ENCODE assay signal across 17 cellular contexts in the genomic region with DNA sequence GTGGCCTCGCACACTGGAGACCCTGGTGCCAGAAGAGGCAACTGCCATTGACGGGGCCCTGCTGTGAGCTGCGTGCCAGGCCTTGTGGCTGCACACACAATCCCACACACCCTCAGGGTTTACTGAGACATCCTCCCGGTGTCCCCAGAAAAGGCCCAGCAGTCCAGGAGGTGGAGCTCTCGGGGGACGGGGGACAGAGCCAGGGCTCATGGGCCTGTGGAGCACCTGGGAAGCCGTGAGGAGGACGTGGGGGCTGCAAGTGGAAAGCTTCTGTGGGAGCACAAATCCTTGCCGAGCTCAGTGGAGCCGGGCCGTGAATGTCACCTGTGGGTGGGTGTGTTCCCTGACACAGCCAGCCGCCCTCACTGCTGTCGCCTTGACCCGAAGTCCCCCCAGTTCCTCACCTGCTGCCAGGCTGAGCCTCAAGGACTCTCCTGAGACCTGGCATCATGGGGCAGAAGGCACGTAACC.
"Had no signal": no experiment of that assay in that cellular context is flagged by ENCODE, and none has a peak within 500 bp of the region (broad histone marks: within the 10 kb centered on the region; RNA-seq: fewer than 3 reads in every experiment).

No MANE protein-coding gene starts in this region.

- H3K36me3 ChIP-seq: right atrium auricular region, thoracic aorta had no signal

- H3K27me3 ChIP-seq: foreskin keratinocyte, right atrium auricular region had no signal

- H3K4me3 ChIP-seq: dorsolateral prefrontal cortex, right atrium auricular region, skin epidermis, thoracic aorta had no signal

- H3K9me3 ChIP-seq: right atrium auricular region, thoracic aorta had no signal

- H3K27ac ChIP-seq: dorsolateral prefrontal cortex, epithelial cell of prostate, foreskin keratinocyte, right atrium auricular region, skin epidermis, thoracic aorta had no signal

- DNase-seq: activated CD4-positive, alpha-beta memory T cell treated with anti-CD3 and anti-CD28 coated beads for 36 hours; activated CD4-positive, alpha-beta T cell treated with anti-CD3 and anti-CD28 coated beads for 4 hours; activated T-cell treated with anti-CD3 and anti-CD28 coated beads, Interleukin-2, amount 50 U/mL, for 72 hours; foreskin keratinocyte; mammary epithelial cell; nephron progenitor cell; nucleus accumbens; stimulated activated CD4-positive, alpha-beta T cell treated with anti-CD3 and anti-CD28 coated beads, Interleukin-15, amount 100 ng/mL, for 24 hours; stimulated activated CD4-positive, alpha-beta T cell treated with anti-CD3 and anti-CD28 coated beads, Interleukin-2, amount 100 ng/mL, for 48 hours; stimulated activated naive CD8-positive, alpha-beta T cell treated with anti-CD3 and anti-CD28 coated beads, Interleukin-15, amount 100 ng/mL, for 72 hours; T-helper 2 cell had no signal

- ATAC-seq: activated T-cell treated with anti-CD3 and anti-CD28 coated beads, Interleukin-2, amount 50 U/mL, for 72 hours; foreskin keratinocyte; left lobe of liver; stimulated activated naive CD8-positive, alpha-beta T cell treated with anti-CD3 and anti-CD28 coated beads, Interleukin-15, amount 100 ng/mL, for 72 hours had no signal

- H3K4me1 ChIP-seq: foreskin keratinocyte, right atrium auricular region had no signal
